23 cellular contexts compared by ENCODE assay signal in the genomic region with DNA sequence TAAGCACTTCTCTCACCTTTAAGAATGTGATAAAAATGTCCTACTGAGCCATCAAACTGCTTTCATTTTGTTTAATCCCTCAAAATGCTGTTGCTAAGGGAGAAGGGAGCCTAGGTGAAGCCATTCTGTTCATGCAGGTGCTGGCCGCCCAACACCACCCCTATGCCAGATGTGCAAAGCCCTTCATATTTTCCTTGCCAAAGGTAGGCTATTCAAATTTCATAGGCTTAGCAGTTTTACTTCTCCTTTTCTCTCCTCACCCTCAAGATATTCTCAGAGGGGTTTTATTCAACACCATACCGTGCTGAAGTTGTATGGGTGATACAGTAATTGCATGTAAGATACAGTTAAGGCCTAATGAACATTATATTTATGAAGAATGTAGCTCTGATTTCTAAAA.
DNase-seq lines count a peak whose midpoint lies in the region; ATAC-seq and TF ChIP-seq lines count a peak whose summit lies in the region.
"Had no signal": no experiment of that assay in that cellular context is flagged by ENCODE, and none has a peak within 500 bp of the region (broad histone marks: within the 10 kb centered on the region; RNA-seq: fewer than 3 reads in every experiment).

No MANE protein-coding gene starts in this region.

- H3K4me3 ChIP-seq in OCI-LY3 (ENCODE audit: low read length), result no peak overlapping the region
- H3K4me3 ChIP-seq in esophagus muscularis mucosa, result no peak overlapping the region
- H3K4me3 ChIP-seq: hepatocyte, lung had no signal

- H3K9me3 Mint-ChIP-seq in MCF 10A (ENCODE audit: unreplicated experiment), result peaks cover 8% of the 10 kb centered on the region

- H3K9me3 ChIP-seq in OCI-LY3 (ENCODE audit: insufficient read depth, low read length) (no peaks in the 10 kb centered on the region), esophagus muscularis mucosa (no peaks in the 10 kb centered on the region)

- H3K4me1 Mint-ChIP-seq in MCF 10A (ENCODE audit: insufficient read depth, unreplicated experiment), result no peaks in the 10 kb centered on the region
- H3K4me1 Mint-ChIP-seq: activated naive CD8-positive, alpha-beta T cell treated with anti-CD3 and anti-CD28 coated beads for 36 hours; CD4-positive, alpha-beta memory T cell; naive B cell had no signal

- no peak overlapping the region for H3K27ac Mint-ChIP-seq in MCF 10A (ENCODE audit: low read depth, unreplicated experiment)
- H3K27ac Mint-ChIP-seq: activated CD8-positive, alpha-beta T cell treated with anti-CD3 and anti-CD28 coated beads, Interleukin-2, amount 10 ng/mL, durations not matched to agents 7 days and 5 days; activated naive CD8-positive, alpha-beta T cell treated with anti-CD3 and anti-CD28 coated beads for 36 hours; activated T-helper 1 cell treated with anti-CD3 and anti-CD28 coated beads, Interleukin-12 subunit alpha, Interleukin-12 subunit beta, Interleukin-2, Interleukin-4 antibody, amounts not matched to agents 30 ng/mL and 10 ng/mL and 1 ng/mL, durations not matched to agents 14 hours and 24 hours and 36 hours; CD4-positive, alpha-beta memory T cell; naive B cell; T-helper 2 cell treated with Interferon-gamma antibody and Interleukin-4, amounts not matched to agents 5 μg/mL and 100 μg/mL, for 36 hours had no signal

- peaks cover 20% of the 10 kb centered on the region for H3K4me1 ChIP-seq in OCI-LY3 (ENCODE audit: low read length)
- H3K4me1 ChIP-seq in esophagus muscularis mucosa, result no peaks in the 10 kb centered on the region

- H3K4me2 ChIP-seq in OCI-LY3 (ENCODE audit: low read length), result peak overlapping the region; percentile 49
- H3K4me2 ChIP-seq: hepatocyte, KMS-11 had no signal

- H4K20me1 ChIP-seq in OCI-LY3 (ENCODE audit: insufficient read depth, low read length), result no peaks in the 10 kb centered on the region

- no peak overlapping the region for H3K4me3 Mint-ChIP-seq in MCF 10A (ENCODE audit: unreplicated experiment)
- H3K4me3 Mint-ChIP-seq: activated CD8-positive, alpha-beta T cell treated with anti-CD3 and anti-CD28 coated beads, Interleukin-2, amount 10 ng/mL, durations not matched to agents 7 days and 5 days; activated naive CD8-positive, alpha-beta T cell treated with anti-CD3 and anti-CD28 coated beads for 36 hours; activated T-helper 1 cell treated with anti-CD3 and anti-CD28 coated beads, Interleukin-12 subunit alpha, Interleukin-12 subunit beta, Interleukin-2, Interleukin-4 antibody, amounts not matched to agents 30 ng/mL and 10 ng/mL and 1 ng/mL, durations not matched to agents 14 hours and 24 hours and 36 hours; CD4-positive, alpha-beta memory T cell; naive B cell; T-helper 2 cell treated with Interferon-gamma antibody and Interleukin-4, amounts not matched to agents 5 μg/mL and 100 μg/mL, for 36 hours had no signal

- TF ChIP-seq EP300 in esophagus muscularis mucosa (IDR thresholded peaks at IDR 0.05), result no peak

- intact Hi-C loops in esophagus muscularis mucosa (cut with DNase I), result no loop called here
- intact Hi-C loops in MCF 10A (cut with micrococcal nuclease), result loop anchor here (10.0 kb wide), 1 partner anchor 342 kb away; no protein-coding TSS in a partner anchor

- TF ChIP-seq CTCF in OCI-LY3 (IDR thresholded peaks at IDR 0.05; ENCODE audit: low read depth, low read length), result no peak
- TF ChIP-seq CTCF in esophagus muscularis mucosa (IDR thresholded peaks at IDR 0.05), result no peak
- no peak for TF ChIP-seq CTCF in MCF 10A (IDR thresholded peaks at IDR 0.05; ENCODE audit: unreplicated experiment)

- no peak overlapping the region for H3K9ac ChIP-seq in OCI-LY3 (ENCODE audit: low read length)
- H3K9ac ChIP-seq: KMS-11 had no signal

- no peaks in the 10 kb centered on the region for H3K79me2 ChIP-seq in OCI-LY3 (ENCODE audit: low read length)
- H3K79me2 ChIP-seq: hepatocyte had no signal

- CTCF ChIA-PET in MCF 10A (lab: Yijun Ruan, JAX), result interaction anchor here (0.6 kb wide), 1 partner anchor 10 kb away, joined by 3 read pairs; no protein-coding TSS in a partner anchor

- H2AFZ ChIP-seq in OCI-LY3 (ENCODE audit: low read depth, low read length), result no peak overlapping the region
- H2AFZ ChIP-seq: hepatocyte had no signal

- POLR2A ChIA-PET in MCF 10A (lab: Yijun Ruan, JAX), result no interaction called here

- DNase-seq in RKO (ENCODE audit: low spot score) (no peak), NCI-H2081 treated with DMSO at 0.1 percent for 48 hours (lab: John Stamatoyannopoulos, UW) (no peak), esophagus muscularis mucosa (ENCODE audit: extremely low spot score) (no peak), MCF 10A (ENCODE audit: unreplicated experiment) (no peak)
- DNase-seq: activated CD4-positive, CD25-positive, alpha-beta regulatory T cell; activated CD8-positive, alpha-beta T cell treated with anti-CD3 and anti-CD28 coated beads, Interleukin-2, amount 10 ng/mL, durations not matched to agents 7 days and 5 days; activated naive CD8-positive, alpha-beta T cell treated with anti-CD3 and anti-CD28 coated beads for 36 hours; brain microvascular endothelial cell; CD4-positive, alpha-beta memory T cell; cortex of kidney; DMS79 treated with DMSO at 0.1 percent for 48 hours; naive B cell; NCI-H526 treated with DMSO at 0.1 percent for 48 hours; stimulated activated CD4-positive, alpha-beta T cell treated with anti-CD3 and anti-CD28 coated beads, Interleukin-2, amount 100 ng/mL, for 48 hours had no signal

- H3K36me3 ChIP-seq in OCI-LY3 (replicated peaks; ENCODE audit: low read depth, low read length) (no peaks in the 10 kb centered on the region), esophagus muscularis mucosa (no peaks in the 10 kb centered on the region)
- H3K36me3 ChIP-seq: brain microvascular endothelial cell had no signal

- WGBS in esophagus muscularis mucosa, result 94% methylated on average over 2 of the region's 2 CpGs

- BruUV-seq in MCF 10A (replicated peaks; lab: Mats Ljungman, UMichigan), result no TSS peak

- TF ChIP-seq POLR2A in esophagus muscularis mucosa (IDR thresholded peaks at IDR 0.05; ENCODE audit: low read depth), result no peak

- peak; percentile 54 for ATAC-seq in GM18868 (IDR thresholded peaks at IDR 0.05; ENCODE audit: unreplicated experiment)
- peak; percentile 61 for ATAC-seq in GM21529 (IDR thresholded peaks at IDR 0.05; ENCODE audit: unreplicated experiment)
- ATAC-seq in HG03159 (IDR thresholded peaks at IDR 0.05; ENCODE audit: unreplicated experiment), result peak; percentile 74
- ATAC-seq: activated CD8-positive, alpha-beta T cell treated with anti-CD3 and anti-CD28 coated beads, Interleukin-2, amount 10 ng/mL, durations not matched to agents 7 days and 5 days had no signal

- H3K27me3 ChIP-seq in OCI-LY3 (ENCODE audit: low read depth, low read length) (no peaks in the 10 kb centered on the region), esophagus muscularis mucosa (no peaks in the 10 kb centered on the region)
- H3K27me3 ChIP-seq: brain microvascular endothelial cell, hepatocyte had no signal

- H3K27ac ChIP-seq in OCI-LY3 (ENCODE audit: low read length) (no peak overlapping the region), esophagus muscularis mucosa (replicated peaks in 1 of 4) (no peak overlapping the region)
- H3K27ac ChIP-seq: brain microvascular endothelial cell, hepatocyte, KMS-11 had no signal

- no peaks in the 10 kb centered on the region for H3K36me3 Mint-ChIP-seq in MCF 10A (ENCODE audit: insufficient read depth, unreplicated experiment)
- H3K36me3 Mint-ChIP-seq: activated naive CD8-positive, alpha-beta T cell treated with anti-CD3 and anti-CD28 coated beads for 36 hours; CD4-positive, alpha-beta memory T cell; naive B cell had no signal

- no peaks in the 10 kb centered on the region for H3K27me3 Mint-ChIP-seq in MCF 10A (ENCODE audit: insufficient read depth, unreplicated experiment)
